In the genomic region with DNA sequence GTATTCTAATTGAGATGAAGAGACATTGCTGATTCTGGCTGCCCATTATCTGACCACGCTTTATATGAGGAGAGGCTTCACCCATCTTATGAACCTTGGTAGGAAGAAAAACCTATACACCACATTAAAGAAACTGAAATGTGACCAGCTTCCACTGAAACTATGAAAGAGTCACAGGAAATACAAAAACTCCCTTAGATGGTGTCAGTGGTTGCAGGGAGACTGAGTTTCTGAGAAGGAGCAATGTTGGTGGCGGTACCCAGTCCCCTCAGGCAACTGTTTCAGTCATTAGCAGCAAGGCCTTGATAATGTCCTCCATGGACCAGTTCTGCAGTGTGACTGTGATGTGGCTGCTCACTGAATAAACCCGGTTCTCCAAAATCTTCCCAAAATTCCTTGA, we compare ENCODE assay signal across 21 cellular contexts.
"Had no signal": no experiment of that assay in that cellular context is flagged by ENCODE, and none has a peak within 500 bp of the region (broad histone marks: within the 10 kb centered on the region; RNA-seq: fewer than 3 reads in every experiment).

No MANE protein-coding gene starts in this region.

- ATAC-seq: mucosa of descending colon; naive thymus-derived CD4-positive, alpha-beta T cell; natural killer cell treated with Interleukin-12 subunit alpha and Interleukin-12 subunit beta and Interleukin-15 and Interleukin-18, amount 100 ng/mL, for 72 hours; right cardiac atrium; sciatic nerve; stimulated activated naive B cell treated with anti-CD40 and anti-IgM and Interleukin-4, amounts not matched to agents 10 μg/mL and 1 μg/mL and 100 μg/mL, for 72 hours had no signal

- H3K4me1 ChIP-seq: left ventricle myocardium inferior, tibial nerve, vagina had no signal

- H3K27me3 ChIP-seq: ovary, tibial nerve, vagina had no signal

- DNase-seq: hypothalamus; islet precursor cell; left ventricle myocardium inferior; midbrain; mucosa of descending colon; naive thymus-derived CD4-positive, alpha-beta T cell; ovary; retina; right cardiac atrium; stimulated activated CD4-positive, alpha-beta T cell treated with anti-CD3 and anti-CD28 coated beads, Interleukin-12 subunit alpha, Interleukin-12 subunit beta, amount 100 ng/mL, for 4 hours; stimulated activated CD4-positive, alpha-beta T cell treated with anti-CD3 and anti-CD28 coated beads, Interleukin-15, amount 100 ng/mL, for 24 hours; stimulated activated CD4-positive, alpha-beta T cell treated with anti-CD3 and anti-CD28 coated beads, Interleukin-2, amount 100 ng/mL, for 24 hours; stimulated activated CD4-positive, alpha-beta T cell treated with anti-CD3 and anti-CD28 coated beads, Interleukin-4, amount 100 ng/mL, for 1 hour; stimulated activated naive B cell treated with anti-CD40 and anti-IgM and Interleukin-4, amounts not matched to agents 10 μg/mL and 1 μg/mL and 100 μg/mL, for 72 hours; substantia nigra had no signal

- H3K36me3 ChIP-seq: left ventricle myocardium inferior, ovary, tibial nerve, vagina had no signal

- H3K9me3 ChIP-seq: mucosa of descending colon, ovary, vagina had no signal

- H3K4me3 ChIP-seq: left ventricle myocardium inferior, lung, mucosa of descending colon, ovary, skin epidermis, tibial nerve, vagina had no signal

- H3K27ac ChIP-seq: left ventricle myocardium inferior, ovary, skin epidermis, tibial nerve, vagina had no signal
